Comparison of ENCODE assay signal across 1 cellular context in genomic region chr19:5719961-5720790, GRCh38.
TF ChIP-seq lines count a peak whose summit lies in the region.

A gene with protein sequence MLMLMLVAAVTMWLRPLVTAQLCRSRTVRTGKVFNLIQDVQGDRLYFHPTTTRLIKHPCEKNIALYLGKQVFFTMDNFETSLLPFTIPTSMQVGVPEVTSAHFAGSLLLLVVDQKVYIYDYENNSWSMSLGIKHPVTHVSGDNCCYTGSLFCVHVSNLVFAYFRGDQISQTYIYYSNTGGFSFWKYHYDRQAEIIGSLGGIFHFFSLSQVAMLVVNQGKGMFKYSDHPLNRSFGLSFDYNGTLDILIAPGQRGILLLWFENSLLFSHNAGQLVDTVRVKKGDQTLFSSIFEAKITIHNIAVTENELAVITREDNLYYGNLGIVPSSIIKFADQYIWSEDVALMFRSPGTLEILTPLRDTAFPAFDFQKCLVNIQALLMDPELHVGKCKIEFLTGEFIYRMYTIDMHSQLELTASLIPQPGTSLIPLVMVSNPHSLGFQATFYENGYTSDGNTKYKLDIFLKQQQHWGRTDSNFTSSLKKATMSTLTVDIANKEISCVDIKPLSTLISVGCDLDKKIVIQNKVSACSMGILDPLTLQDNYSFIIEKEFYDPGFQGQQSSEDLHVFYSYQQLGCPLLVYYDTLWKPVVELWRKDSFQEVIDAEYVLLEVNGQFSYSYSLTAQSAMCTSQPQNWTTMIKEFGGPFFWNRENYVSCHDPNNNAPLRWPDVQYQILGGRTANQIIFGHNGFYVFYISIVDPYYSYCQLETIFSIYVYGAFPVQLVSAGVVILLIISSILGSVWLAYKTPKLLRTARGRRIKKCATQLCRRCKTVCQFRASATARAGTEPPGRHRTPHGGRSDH (plus strand): TSS chr19:5720637. CDS start chr19:5720738, 101 bp downstream.
LONP1 (minus strand) TSS chr19:5720146; CDS start chr19:5720132, 14 bp downstream.

TF ChIP-seq in HepG2, 621 proteins besides CTCF, POLR2A, EP300 and RAD21 (continued from another document and continues in another):
- TF ChIP-seq ZNF180 (CRISPR knock-in tag; IDR thresholded peaks at IDR 0.05; ENCODE audit: borderline replicate concordance, low read depth): no peak
- TF ChIP-seq ZSCAN31 (CRISPR knock-in tag; IDR thresholded peaks at IDR 0.05; ENCODE audit: low read depth): peak; percentile 71; the same call in 1 of the 2 replicates
- TF ChIP-seq POLR2AphosphoS5 (IDR thresholded peaks at IDR 0.05; ENCODE audit: low read depth, low read length): peak; percentile 92
- peak; percentile 79 for TF ChIP-seq ZNF564 (CRISPR knock-in tag; IDR thresholded peaks at IDR 0.05)
- no peak for TF ChIP-seq BRF2 (CRISPR knock-in tag; IDR thresholded peaks at IDR 0.05)
- TF ChIP-seq HNF1A (IDR thresholded peaks at IDR 0.05; ENCODE audit: low read depth): no peak
- TF ChIP-seq HNF1A (CRISPR knock-in tag; IDR thresholded peaks at IDR 0.05; ENCODE audit: borderline replicate concordance): peak; percentile 75
- TF ChIP-seq ZNF354B (CRISPR knock-in tag; IDR thresholded peaks at IDR 0.05): no peak
- TF ChIP-seq ZSCAN25 (CRISPR knock-in tag; IDR thresholded peaks at IDR 0.05): no peak; the same call in 1 of the 2 replicates
- no peak for TF ChIP-seq NR2F1 (CRISPR knock-in tag; IDR thresholded peaks at IDR 0.05)
- TF ChIP-seq MTA3 (CRISPR knock-in tag; IDR thresholded peaks at IDR 0.05): no peak
- no peak for TF ChIP-seq NBN (conservative IDR thresholded peaks at IDR 0.05)
- TF ChIP-seq DNMT3B (CRISPR knock-in tag; conservative IDR thresholded peaks at IDR 0.05): peak; percentile 26; the same call in 1 of the 2 replicates
- no peak for TF ChIP-seq AHR (CRISPR knock-in tag; IDR thresholded peaks at IDR 0.05)
- TF ChIP-seq, protein P1, sequence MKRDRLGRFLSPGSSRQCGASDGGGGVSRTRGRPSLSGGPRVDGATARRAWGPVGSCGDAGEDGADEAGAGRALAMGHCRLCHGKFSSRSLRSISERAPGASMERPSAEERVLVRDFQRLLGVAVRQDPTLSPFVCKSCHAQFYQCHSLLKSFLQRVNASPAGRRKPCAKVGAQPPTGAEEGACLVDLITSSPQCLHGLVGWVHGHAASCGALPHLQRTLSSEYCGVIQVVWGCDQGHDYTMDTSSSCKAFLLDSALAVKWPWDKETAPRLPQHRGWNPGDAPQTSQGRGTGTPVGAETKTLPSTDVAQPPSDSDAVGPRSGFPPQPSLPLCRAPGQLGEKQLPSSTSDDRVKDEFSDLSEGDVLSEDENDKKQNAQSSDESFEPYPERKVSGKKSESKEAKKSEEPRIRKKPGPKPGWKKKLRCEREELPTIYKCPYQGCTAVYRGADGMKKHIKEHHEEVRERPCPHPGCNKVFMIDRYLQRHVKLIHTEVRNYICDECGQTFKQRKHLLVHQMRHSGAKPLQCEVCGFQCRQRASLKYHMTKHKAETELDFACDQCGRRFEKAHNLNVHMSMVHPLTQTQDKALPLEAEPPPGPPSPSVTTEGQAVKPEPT (CRISPR knock-in tag; IDR thresholded peaks at IDR 0.05; ENCODE audit: low read depth): peak; percentile 59; the same call in 1 of the 2 replicates
- TF ChIP-seq TOPORS (CRISPR knock-in tag; IDR thresholded peaks at IDR 0.05): no peak
- TF ChIP-seq ZNF33B (CRISPR knock-in tag; IDR thresholded peaks at IDR 0.05): 0 out of 2 replicates have a peak, but pooled peaks have one; percentile 24
- peak; percentile 56 for TF ChIP-seq SOX5 (CRISPR knock-in tag; IDR thresholded peaks at IDR 0.05; ENCODE audit: borderline replicate concordance)
- no peak; the same call in 1 of the 2 replicates for TF ChIP-seq EED (CRISPR knock-in tag; IDR thresholded peaks at IDR 0.05)
- peak; percentile 96 for TF ChIP-seq FOXK1 (CRISPR knock-in tag; IDR thresholded peaks at IDR 0.05; ENCODE audit: borderline replicate concordance, low read depth)
- TF ChIP-seq ZFP82 (CRISPR knock-in tag; IDR thresholded peaks at IDR 0.05; ENCODE audit: borderline replicate concordance): peak; percentile 95
- TF ChIP-seq, protein P2, sequence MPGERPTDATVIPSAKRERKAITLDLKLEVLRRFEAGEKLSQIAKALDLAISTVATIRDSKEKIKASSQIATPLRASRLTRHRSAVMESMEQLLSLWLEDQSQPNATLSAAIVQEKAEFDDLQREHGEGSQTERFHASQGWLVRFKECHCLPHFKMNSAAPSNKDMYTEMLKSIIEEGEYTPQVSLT (CRISPR knock-in tag; IDR thresholded peaks at IDR 0.05; ENCODE audit: borderline replicate concordance, low read depth): no peak; the same call in 1 of the 2 replicates
- no peak for TF ChIP-seq TCF7 (IDR thresholded peaks at IDR 0.05; ENCODE audit: low read depth)
- TF ChIP-seq, protein P3, sequence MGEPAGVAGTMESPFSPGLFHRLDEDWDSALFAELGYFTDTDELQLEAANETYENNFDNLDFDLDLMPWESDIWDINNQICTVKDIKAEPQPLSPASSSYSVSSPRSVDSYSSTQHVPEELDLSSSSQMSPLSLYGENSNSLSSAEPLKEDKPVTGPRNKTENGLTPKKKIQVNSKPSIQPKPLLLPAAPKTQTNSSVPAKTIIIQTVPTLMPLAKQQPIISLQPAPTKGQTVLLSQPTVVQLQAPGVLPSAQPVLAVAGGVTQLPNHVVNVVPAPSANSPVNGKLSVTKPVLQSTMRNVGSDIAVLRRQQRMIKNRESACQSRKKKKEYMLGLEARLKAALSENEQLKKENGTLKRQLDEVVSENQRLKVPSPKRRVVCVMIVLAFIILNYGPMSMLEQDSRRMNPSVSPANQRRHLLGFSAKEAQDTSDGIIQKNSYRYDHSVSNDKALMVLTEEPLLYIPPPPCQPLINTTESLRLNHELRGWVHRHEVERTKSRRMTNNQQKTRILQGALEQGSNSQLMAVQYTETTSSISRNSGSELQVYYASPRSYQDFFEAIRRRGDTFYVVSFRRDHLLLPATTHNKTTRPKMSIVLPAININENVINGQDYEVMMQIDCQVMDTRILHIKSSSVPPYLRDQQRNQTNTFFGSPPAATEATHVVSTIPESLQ (CRISPR knock-in tag; conservative IDR thresholded peaks at IDR 0.05): no peak
- TF ChIP-seq USF2 (IDR thresholded peaks at IDR 0.05; ENCODE audit: low read depth, low read length): peak; percentile 92
- peak; percentile 97; the same call in 1 of the 2 replicates for TF ChIP-seq USF2 (CRISPR knock-in tag; IDR thresholded peaks at IDR 0.05; ENCODE audit: borderline replicate concordance)
- peak; percentile 42; the same call in 1 of the 2 replicates for TF ChIP-seq BORCS8-MEF2B (CRISPR knock-in tag; IDR thresholded peaks at IDR 0.05)
- no peak; the same call in 1 of the 2 replicates for TF ChIP-seq ZFP36L1 (CRISPR knock-in tag; IDR thresholded peaks at IDR 0.05)
- TF ChIP-seq HNRNPL (IDR thresholded peaks at IDR 0.05; ENCODE audit: low read depth, low read length): no peak
- TF ChIP-seq HES4 (CRISPR knock-in tag; IDR thresholded peaks at IDR 0.05; ENCODE audit: borderline replicate concordance): 0 out of 2 replicates have a peak, but pooled peaks have one; percentile 65
- TF ChIP-seq, protein P4, sequence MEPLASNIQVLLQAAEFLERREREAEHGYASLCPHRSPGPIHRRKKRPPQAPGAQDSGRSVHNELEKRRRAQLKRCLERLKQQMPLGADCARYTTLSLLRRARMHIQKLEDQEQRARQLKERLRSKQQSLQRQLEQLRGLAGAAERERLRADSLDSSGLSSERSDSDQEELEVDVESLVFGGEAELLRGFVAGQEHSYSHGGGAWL (CRISPR knock-in tag; IDR thresholded peaks at IDR 0.05): peak; percentile 96
- TF ChIP-seq GRHL1 (CRISPR knock-in tag; conservative IDR thresholded peaks at IDR 0.05): 0 out of 2 replicates have a peak, but pooled peaks have one; percentile 22
- no peak for TF ChIP-seq SMARCE1 (IDR thresholded peaks at IDR 0.05; ENCODE audit: borderline replicate concordance)
- peak; percentile 27; the same call in 1 of the 2 replicates for TF ChIP-seq HIVEP1 (CRISPR knock-in tag; IDR thresholded peaks at IDR 0.05)
- peak; percentile 79; the same call in 1 of the 2 replicates for TF ChIP-seq FOXJ3 (CRISPR knock-in tag; IDR thresholded peaks at IDR 0.05; ENCODE audit: borderline replicate concordance)
- TF ChIP-seq ARID2 (CRISPR knock-in tag; IDR thresholded peaks at IDR 0.05; ENCODE audit: borderline replicate concordance): no peak
- TF ChIP-seq ZNF589 (CRISPR knock-in tag; conservative IDR thresholded peaks at IDR 0.05): peak; percentile 94
- no peak for TF ChIP-seq PAX8 (CRISPR knock-in tag; IDR thresholded peaks at IDR 0.05; ENCODE audit: borderline replicate concordance)
- TF ChIP-seq ZNF776 (CRISPR knock-in tag; IDR thresholded peaks at IDR 0.05): 0 out of 2 replicates have a peak, but pooled peaks have one; percentile 10
- TF ChIP-seq, protein P5, sequence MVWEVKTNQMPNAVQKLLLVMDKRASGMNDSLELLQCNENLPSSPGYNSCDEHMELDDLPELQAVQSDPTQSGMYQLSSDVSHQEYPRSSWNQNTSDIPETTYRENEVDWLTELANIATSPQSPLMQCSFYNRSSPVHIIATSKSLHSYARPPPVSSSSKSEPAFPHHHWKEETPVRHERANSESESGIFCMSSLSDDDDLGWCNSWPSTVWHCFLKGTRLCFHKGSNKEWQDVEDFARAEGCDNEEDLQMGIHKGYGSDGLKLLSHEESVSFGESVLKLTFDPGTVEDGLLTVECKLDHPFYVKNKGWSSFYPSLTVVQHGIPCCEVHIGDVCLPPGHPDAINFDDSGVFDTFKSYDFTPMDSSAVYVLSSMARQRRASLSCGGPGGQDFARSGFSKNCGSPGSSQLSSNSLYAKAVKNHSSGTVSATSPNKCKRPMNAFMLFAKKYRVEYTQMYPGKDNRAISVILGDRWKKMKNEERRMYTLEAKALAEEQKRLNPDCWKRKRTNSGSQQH (CRISPR knock-in tag; IDR thresholded peaks at IDR 0.05; ENCODE audit: low read depth): peak; percentile 93
- no peak for TF ChIP-seq ZNF468 (CRISPR knock-in tag; IDR thresholded peaks at IDR 0.05)
- no peak for TF ChIP-seq POLR2AphosphoS2 (IDR thresholded peaks at IDR 0.05; ENCODE audit: low read depth, low read length)
- no peak for TF ChIP-seq ZFP62 (CRISPR knock-in tag; IDR thresholded peaks at IDR 0.05)
- 0 out of 2 replicates have a peak, but pooled peaks have one; percentile 68 for TF ChIP-seq ZSCAN30 (CRISPR knock-in tag; IDR thresholded peaks at IDR 0.05)
- TF ChIP-seq TARDBP (CRISPR knock-in tag; IDR thresholded peaks at IDR 0.05): no peak; the same call in 1 of the 2 replicates
- TF ChIP-seq CC2D1A (CRISPR knock-in tag; IDR thresholded peaks at IDR 0.05): peak; percentile 72; the same call in 1 of the 2 replicates
- TF ChIP-seq EZH2 (conservative IDR thresholded peaks at IDR 0.05; ENCODE audit: low read depth, low read length): no peak
- TF ChIP-seq KDM5A (IDR thresholded peaks at IDR 0.05; ENCODE audit: borderline replicate concordance, low read length): peak; percentile 95
